1 cellular context compared by ENCODE assay signal in the genomic region with DNA sequence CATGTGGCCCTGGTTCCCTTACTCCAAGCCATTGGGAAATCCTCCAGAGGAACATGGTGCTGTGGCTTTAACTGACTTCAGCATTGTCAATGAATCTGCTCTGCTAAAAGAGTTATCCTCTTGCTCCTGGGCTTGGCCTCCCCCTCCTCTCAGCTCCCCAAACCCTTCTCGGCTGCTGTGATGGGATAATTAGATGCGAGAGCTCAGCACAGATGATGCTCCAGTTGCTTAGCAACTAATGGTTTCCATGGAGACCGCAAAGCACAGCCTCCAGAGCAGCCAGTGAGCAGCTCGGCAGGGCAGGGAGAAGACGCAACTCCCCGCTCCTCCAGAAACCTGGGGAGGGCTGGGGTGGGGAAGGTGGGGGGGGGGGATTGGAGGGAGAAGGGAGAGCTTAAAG.
TF ChIP-seq lines count a peak whose summit lies in the region.

No MANE protein-coding gene starts in this region.

TF ChIP-seq in HepG2, 621 proteins besides CTCF, POLR2A, EP300 and RAD21:
- no peak for TF ChIP-seq ZNF788 (CRISPR knock-in tag; IDR thresholded peaks at IDR 0.05; ENCODE audit: borderline replicate concordance)
- TF ChIP-seq RFX1 (IDR thresholded peaks at IDR 0.05) = peak; percentile 27
